Comparison of ENCODE assay signal across 9 cellular contexts in the genomic region with DNA sequence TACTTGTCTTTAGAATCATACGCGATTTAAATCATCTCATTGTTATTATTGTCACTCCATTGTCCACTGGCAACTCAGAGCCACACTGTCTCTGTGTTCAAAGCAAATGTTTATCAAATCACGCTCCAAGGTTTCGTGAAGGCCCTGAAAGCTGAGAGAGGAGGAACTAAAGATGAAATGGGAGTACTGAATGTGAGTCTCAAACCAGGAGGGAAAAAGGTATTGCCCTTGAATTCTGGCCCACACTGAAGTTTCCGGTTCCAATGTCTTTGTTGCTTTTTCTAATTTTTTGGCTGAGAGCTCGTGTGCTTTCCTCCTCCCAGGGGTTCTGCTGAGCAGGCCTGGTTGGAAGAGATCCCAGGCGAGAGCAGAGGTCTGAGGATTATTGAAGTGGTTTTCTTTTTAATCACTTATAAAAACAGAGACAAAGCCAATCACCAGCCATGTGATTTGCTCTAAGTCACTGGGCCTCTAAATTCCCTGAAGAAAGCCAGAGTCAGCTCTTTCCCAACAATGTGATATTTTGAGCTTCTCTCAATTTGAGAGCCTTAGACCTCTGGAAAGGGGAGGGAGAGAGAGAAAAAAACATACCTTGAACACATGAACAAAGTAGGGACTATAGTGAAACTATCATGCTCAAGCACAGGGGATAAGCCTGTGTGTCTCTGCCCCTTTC.
DNase-seq lines count a peak whose midpoint lies in the region; ATAC-seq and TF ChIP-seq lines count a peak whose summit lies in the region.
"Had no signal": no experiment of that assay in that cellular context is flagged by ENCODE, and none has a peak within 500 bp of the region (broad histone marks: within the 10 kb centered on the region; RNA-seq: fewer than 3 reads in every experiment).

No MANE protein-coding gene starts in this region.

- no peak overlapping the region for H3T11ph ChIP-seq in H9 (ENCODE audit: low read length)

- intact Hi-C loops in ascending aorta (cut with DNase I) (loop anchor here (5.0 to 10.0 kb wide), 2 partner anchors 520 to 588 kb away; no protein-coding TSS in a partner anchor), OCI-LY7 (cut with micrococcal nuclease; ENCODE audit: unreplicated experiment) (no loop called here)

- H3K9me3 ChIP-seq in H9 (ENCODE audit: control insufficient read depth, low read depth, low read length): no peaks in the 10 kb centered on the region
- H3K9me3 ChIP-seq in ascending aorta: no peaks in the 10 kb centered on the region
- no peaks in the 10 kb centered on the region for H3K9me3 ChIP-seq in skeletal muscle tissue (ENCODE audit: control insufficient read depth in 3 of 3, low read length in 3 of 3)
- H3K9me3 ChIP-seq in OCI-LY7 (ENCODE audit: low read length): no peaks in the 10 kb centered on the region

- TF ChIP-seq CTCF in H9 (conservative IDR thresholded peaks at IDR 0.05): no peak
- TF ChIP-seq CTCF in ascending aorta (IDR thresholded peaks at IDR 0.05): no peak
- TF ChIP-seq CTCF in OCI-LY7 (conservative IDR thresholded peaks at IDR 0.05; ENCODE audit: low read length): no peak

- H2BK12ac ChIP-seq in H9 (ENCODE audit: insufficient read length, low read depth, low read length): no peak overlapping the region

- H3K23ac ChIP-seq in H9 (ENCODE audit: insufficient read length, low read depth, low read length): no peak overlapping the region

- CTCF ChIA-PET in OCI-LY7 (lab: Charles Lee; ENCODE audit: unreplicated experiment): no interaction called here

- H2AK5ac ChIP-seq in H9 (ENCODE audit: insufficient read length, low read length): no peak overlapping the region

- H3K4me2 ChIP-seq in H9 (ENCODE audit: insufficient read depth, insufficient read length, low read length) (no peak overlapping the region), OCI-LY7 (ENCODE audit: low read length) (no peak overlapping the region)

- no peak overlapping the region for H4K5ac ChIP-seq in H9 (ENCODE audit: insufficient read length, low read depth, low read length)

- no peak overlapping the region for H3K27ac ChIP-seq in H9 (ENCODE audit: insufficient read length, low read depth, low read length)
- peak overlapping the region; percentile 55 to 72 for H3K27ac ChIP-seq in ascending aorta
- peak overlapping the region; percentile 39 for H3K27ac ChIP-seq in skeletal muscle tissue (ENCODE audit: low read depth, low read length)
- H3K27ac ChIP-seq in OCI-LY7 (ENCODE audit: low read depth, low read length, poor library complexity, severe bottlenecking): no peak overlapping the region
- H3K27ac ChIP-seq: epithelial cell of prostate had no signal

- H3K18ac ChIP-seq in H9 (ENCODE audit: insufficient read length, low read depth, low read length): no peak overlapping the region

- no peak overlapping the region for H4K91ac ChIP-seq in H9 (ENCODE audit: insufficient read length, low read depth, low read length)

- no peaks in the 10 kb centered on the region for H3K27me3 Mint-ChIP-seq in H9 (ENCODE audit: low read depth)

- H2BK120ac ChIP-seq in H9 (ENCODE audit: low read depth, low read length, poor library complexity, severe bottlenecking): no peak overlapping the region

- H3K9ac ChIP-seq in H9 (ENCODE audit: extremely low read depth, insufficient read length, low read length): no peak overlapping the region
- H3K9ac ChIP-seq in skeletal muscle tissue (ENCODE audit: low read depth in 1 of 3, low read length in 3 of 3): no peak overlapping the region

- no peak overlapping the region for H3K4ac ChIP-seq in H9 (ENCODE audit: low read depth, low read length)

- H3K79me1 ChIP-seq in H9 (ENCODE audit: insufficient read depth, low read depth, low read length, poor library complexity, severe bottlenecking): no peaks in the 10 kb centered on the region

- POLR2A ChIA-PET in OCI-LY7 (lab: Charles Lee): interaction anchor here (0.6 kb wide), 1 partner anchor 9 kb away, joined by 3 read pairs; no protein-coding TSS in a partner anchor

- no CpG with 5 or more reads among the region's 7 CpGs for WGBS in H9 (ENCODE audit: extremely low coverage, insufficient read length, low lambda C conversion rate)

- peak overlapping the region in 1 of 3 experiments; percentile 75; a peak in 2 of 7 replicates for H3K27ac Mint-ChIP-seq in H9

- no peaks in the 10 kb centered on the region for H3K23me2 ChIP-seq in H9 (ENCODE audit: insufficient read length, low read depth, low read length, poor library complexity, severe bottlenecking)

- H3K4me1 ChIP-seq in H9 (ENCODE audit: insufficient read depth, low read length) (no peaks in the 10 kb centered on the region), ascending aorta (peaks cover 0 to 21% of the 10 kb centered on the region in 2 donors), skeletal muscle tissue (ENCODE audit: control insufficient read depth in 3 of 3, insufficient read depth in 3 of 3, low read length in 3 of 3) (peaks cover 0 to 6% (median 5%) of the 10 kb centered on the region in 3 donors), OCI-LY7 (ENCODE audit: insufficient read depth, low read length, poor library complexity, severe bottlenecking) (no peaks in the 10 kb centered on the region)

- DNase-seq in H9 (no peak), ascending aorta (ENCODE audit: low spot score in 2 of 2) (peak; percentile 16 to 88), hepatic stellate cell (ENCODE audit: low spot score) (peak; percentile 32), OCI-LY7 (ENCODE audit: low spot score) (no peak), NCI-H510A treated with DMSO at 0.1 percent for 48 hours (lab: John Stamatoyannopoulos, UW) (no peak)
- DNase-seq in central memory CD4-positive, alpha-beta T cell: no peak

- H2BK5ac ChIP-seq in H9 (ENCODE audit: insufficient read length, low read length): no peak overlapping the region

- H3K4me3 ChIP-seq in ascending aorta (no peak overlapping the region), skeletal muscle tissue (ENCODE audit: low read length in 3 of 3) (no peak overlapping the region), OCI-LY7 (ENCODE audit: low read depth, low read length, poor library complexity, severe bottlenecking) (no peak overlapping the region)

- H3K27me3 ChIP-seq in H9 (ENCODE audit: insufficient read depth, low read length) (no peaks in the 10 kb centered on the region), ascending aorta (no peaks in the 10 kb centered on the region), skeletal muscle tissue (ENCODE audit: control insufficient read depth in 3 of 3, insufficient read depth in 3 of 3, low read length in 3 of 3) (no peaks in the 10 kb centered on the region)

- H3K79me2 ChIP-seq in H9 (ENCODE audit: insufficient read depth, low read length): no peaks in the 10 kb centered on the region
- H3K79me2 ChIP-seq in OCI-LY7 (ENCODE audit: insufficient read depth, low read depth, low read length): no peaks in the 10 kb centered on the region

- H3K36me3 ChIP-seq in ascending aorta: no peaks in the 10 kb centered on the region
- no peaks in the 10 kb centered on the region for H3K36me3 ChIP-seq in skeletal muscle tissue (ENCODE audit: control insufficient read depth in 3 of 3, insufficient read depth in 3 of 3, low read length in 3 of 3)
- H3K36me3 ChIP-seq in OCI-LY7 (ENCODE audit: insufficient read depth, low read length): no peaks in the 10 kb centered on the region

- H2BK20ac ChIP-seq in H9 (ENCODE audit: low read depth, low read length, poor library complexity, severe bottlenecking): no peak overlapping the region

- peaks cover 0 to 5% of the 10 kb centered on the region in 2 experiments; a peak in 2 of 5 replicates for H3K9me3 Mint-ChIP-seq in H9

- no peaks in the 10 kb centered on the region for H4K20me1 ChIP-seq in H9 (ENCODE audit: control insufficient read depth, insufficient read depth, insufficient read length)
- H4K20me1 ChIP-seq in OCI-LY7 (ENCODE audit: insufficient read depth, low read length): no peaks in the 10 kb centered on the region

- H3K56ac ChIP-seq in H9 (ENCODE audit: insufficient read length, low read depth, low read length): no peak overlapping the region

- ATAC-seq in GM19455 (IDR thresholded peaks at IDR 0.05; ENCODE audit: unreplicated experiment): no peak

- peak overlapping the region; percentile 40 for H2AFZ ChIP-seq in H9 (ENCODE audit: low read length)
- H2AFZ ChIP-seq in OCI-LY7 (ENCODE audit: low read length): no peak overlapping the region

- H3K14ac ChIP-seq in H9 (ENCODE audit: insufficient read depth, low read length): no peak overlapping the region

- no peak overlapping the region for H3K4me3 Mint-ChIP-seq in H9

- no peak overlapping the region for H2BK15ac ChIP-seq in H9 (ENCODE audit: low read depth, low read length)

- peaks cover 7 to 10% of the 10 kb centered on the region in 2 experiments for H3K4me1 Mint-ChIP-seq in H9

- H3K9me2 ChIP-seq in OCI-LY7 (ENCODE audit: insufficient read depth, low read length): no peaks in the 10 kb centered on the region

- no TSS peak for BruUV-seq in OCI-LY7 (replicated peaks; lab: Mats Ljungman, UMichigan)

- peaks cover 0 to 6% (median 3%) of the 10 kb centered on the region in 3 experiments; a peak in 2 of 7 replicates for H3K36me3 Mint-ChIP-seq in H9 (ENCODE audit: insufficient read depth in 1 of 3, low read depth in 3 of 3)

- no peak overlapping the region for H4K8ac ChIP-seq in H9 (replicated peaks; ENCODE audit: insufficient read length, low read depth, low read length)

Comparison
In these comparisons a context has a peak if more than half of its experiments do, and no peak if none do; other contexts are left out.
1. DNase-seq: peak in ascending aorta (2 of 2) and hepatic stellate cell (single experiment); none in H9 (single experiment), central memory CD4-positive, alpha-beta T cell (single experiment), OCI-LY7 (single experiment) and NCI-H510A treated with DMSO at 0.1 percent for 48 hours (single experiment).
2. H3K27ac ChIP-seq: peak in ascending aorta (2 of 2) and skeletal muscle tissue (single experiment); none in H9 (single experiment) and OCI-LY7 (single experiment).